Comparison of ENCODE assay signal across 34 cellular contexts in the genomic region with DNA sequence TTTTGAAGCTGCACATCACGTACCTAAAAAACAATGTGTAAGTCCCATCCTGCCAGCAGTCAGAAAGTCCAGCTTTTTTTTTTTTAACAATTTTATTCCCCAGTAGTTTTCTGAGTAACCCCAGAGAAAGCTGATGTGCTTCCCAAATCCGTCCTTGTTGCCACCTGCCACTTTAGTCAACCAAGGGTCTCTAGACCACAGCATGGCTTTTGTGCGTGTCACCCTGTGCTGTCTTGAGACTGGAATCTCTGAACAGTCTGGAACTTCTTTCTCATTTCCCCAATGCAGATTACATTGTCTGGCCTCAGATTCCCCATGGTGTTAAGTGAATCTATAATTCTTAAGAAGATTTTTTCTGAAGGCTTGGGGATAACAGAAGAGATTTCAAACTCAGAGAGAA.
"Had no signal": no experiment of that assay in that cellular context is flagged by ENCODE, and none has a peak within 500 bp of the region (broad histone marks: within the 10 kb centered on the region; RNA-seq: fewer than 3 reads in every experiment).

No MANE protein-coding gene starts in this region.

- H3K27ac Mint-ChIP-seq: activated B cell treated with CpG ODN at 0.5 μM for 24 hours; activated CD4-positive, alpha-beta memory T cell treated with anti-CD3 and anti-CD28 coated beads, Interleukin-2, amount 10 ng/mL, durations not matched to agents 7 days and 5 days; activated CD8-positive, alpha-beta memory T cell treated with anti-CD3 and anti-CD28 coated beads, Interleukin-2, amount 10 ng/mL, durations not matched to agents 7 days and 5 days; activated naive CD4-positive, alpha-beta T cell treated with anti-CD3 and anti-CD28 coated beads, Interleukin-2, amount 10 ng/mL, durations not matched to agents 7 days and 5 days; activated naive CD8-positive, alpha-beta T cell; T-helper 1 cell treated with Interleukin-12 subunit alpha and Interleukin-12 subunit beta and Interleukin-4 antibody, amounts not matched to agents 30 μg/mL and 1 μg/mL, for 36 hours; T-helper 2 cell treated with Interferon-gamma antibody and Interleukin-4, amounts not matched to agents 5 μg/mL and 100 μg/mL, for 36 hours had no signal

- FAIRE-seq: TTC549 had no signal

- H3K9ac ChIP-seq: KMS-11, SK-N-SH had no signal

- H3K4me3 Mint-ChIP-seq: activated B cell treated with CpG ODN at 0.5 μM for 24 hours; activated CD4-positive, alpha-beta memory T cell treated with anti-CD3 and anti-CD28 coated beads, Interleukin-2, amount 10 ng/mL, durations not matched to agents 7 days and 5 days; activated CD8-positive, alpha-beta memory T cell treated with anti-CD3 and anti-CD28 coated beads, Interleukin-2, amount 10 ng/mL, durations not matched to agents 7 days and 5 days; activated naive CD4-positive, alpha-beta T cell treated with anti-CD3 and anti-CD28 coated beads, Interleukin-2, amount 10 ng/mL, durations not matched to agents 7 days and 5 days; activated naive CD8-positive, alpha-beta T cell; central memory CD8-positive, alpha-beta T cell; T-helper 1 cell treated with Interleukin-12 subunit alpha and Interleukin-12 subunit beta and Interleukin-4 antibody, amounts not matched to agents 30 μg/mL and 1 μg/mL, for 36 hours; T-helper 2 cell treated with Interferon-gamma antibody and Interleukin-4, amounts not matched to agents 5 μg/mL and 100 μg/mL, for 36 hours had no signal

- H3K4me1 ChIP-seq: Peyer's patch, SJSA1 had no signal

- H3K27me3 ChIP-seq: cardiac muscle cell, Peyer's patch, SJSA1 had no signal

- DNase-seq: activated B cell treated with CpG ODN at 0.5 μM for 24 hours; activated CD4-positive, alpha-beta memory T cell treated with anti-CD3 and anti-CD28 coated beads, Interleukin-2, amount 10 ng/mL, durations not matched to agents 7 days and 5 days; activated CD4-positive, alpha-beta T cell treated with anti-CD3 and anti-CD28 coated beads for 48 hours; activated CD4-positive, CD25-positive, alpha-beta regulatory T cell treated with anti-CD3 and anti-CD28 coated beads, Interleukin-2, amount 50 U/mL, for 72 hours; activated CD8-positive, alpha-beta memory T cell treated with anti-CD3 and anti-CD28 coated beads for 24 hours; activated CD8-positive, alpha-beta memory T cell treated with anti-CD3 and anti-CD28 coated beads, Interleukin-2, amount 10 ng/mL, durations not matched to agents 7 days and 5 days; activated CD8-positive, alpha-beta memory T cell treated with anti-CD3 and anti-CD28 coated beads, Interleukin-2, amount 50 U/mL, for 48 hours; activated effector memory CD4-positive, alpha-beta T cell treated with Interleukin-2 at 50 U/mL for 16 hours; activated naive CD4-positive, alpha-beta T cell treated with anti-CD3 and anti-CD28 coated beads, Interleukin-2, amount 10 ng/mL, durations not matched to agents 7 days and 5 days; activated T-cell treated with anti-CD3 and anti-CD28 coated beads, Interleukin-2, amount 50 U/mL, for 48 hours; NCI-H1092 treated with DMSO at 0.1 percent for 48 hours; NCI-H1417; NCI-H146; NCI-H187; NCI-H2029 treated with DMSO at 0.1 percent for 48 hours; NCI-H2171 treated with DMSO at 0.1 percent for 48 hours; NCI-H2227 treated with DMSO at 0.1 percent for 48 hours; NCI-H446; NCI-H510A treated with DMSO at 0.1 percent for 48 hours; NCI-H526 treated with DMSO at 0.1 percent for 48 hours; NK-92 treated with Interleukin-12 subunit alpha and Interleukin-12 subunit beta, amount 100 ng/mL, for 24 hours; PC-3; Peyer's patch; RPMI8226; SHP77 treated with DMSO at 0.1 percent for 48 hours; SK-N-SH had no signal

- H3K4me3 ChIP-seq: cardiac muscle cell, Peyer's patch, SJSA1 had no signal

- H3K4me1 Mint-ChIP-seq: activated B cell treated with CpG ODN at 0.5 μM for 24 hours; activated CD4-positive, alpha-beta memory T cell treated with anti-CD3 and anti-CD28 coated beads, Interleukin-2, amount 10 ng/mL, durations not matched to agents 7 days and 5 days; activated CD8-positive, alpha-beta memory T cell treated with anti-CD3 and anti-CD28 coated beads, Interleukin-2, amount 10 ng/mL, durations not matched to agents 7 days and 5 days; activated naive CD4-positive, alpha-beta T cell treated with anti-CD3 and anti-CD28 coated beads, Interleukin-2, amount 10 ng/mL, durations not matched to agents 7 days and 5 days; central memory CD8-positive, alpha-beta T cell had no signal

- H3K4me2 ChIP-seq: KMS-11, SK-N-SH had no signal

- H3K36me3 Mint-ChIP-seq: activated CD8-positive, alpha-beta memory T cell treated with anti-CD3 and anti-CD28 coated beads, Interleukin-2, amount 10 ng/mL, durations not matched to agents 7 days and 5 days; activated naive CD4-positive, alpha-beta T cell treated with anti-CD3 and anti-CD28 coated beads, Interleukin-2, amount 10 ng/mL, durations not matched to agents 7 days and 5 days had no signal

- H3K9me3 ChIP-seq: Peyer's patch, SJSA1, SK-N-SH had no signal

- H3K9me3 Mint-ChIP-seq: activated B cell treated with CpG ODN at 0.5 μM for 24 hours; activated CD4-positive, alpha-beta memory T cell treated with anti-CD3 and anti-CD28 coated beads, Interleukin-2, amount 10 ng/mL, durations not matched to agents 7 days and 5 days; activated naive CD4-positive, alpha-beta T cell treated with anti-CD3 and anti-CD28 coated beads, Interleukin-2, amount 10 ng/mL, durations not matched to agents 7 days and 5 days; central memory CD8-positive, alpha-beta T cell; T-helper 2 cell treated with Interferon-gamma antibody and Interleukin-4, amounts not matched to agents 5 μg/mL and 100 μg/mL, for 36 hours had no signal

- H3K27ac ChIP-seq: cardiac muscle cell, KMS-11, Peyer's patch, SJSA1 had no signal

- H3K27me3 Mint-ChIP-seq: activated CD4-positive, alpha-beta memory T cell treated with anti-CD3 and anti-CD28 coated beads, Interleukin-2, amount 10 ng/mL, durations not matched to agents 7 days and 5 days; activated CD8-positive, alpha-beta memory T cell treated with anti-CD3 and anti-CD28 coated beads, Interleukin-2, amount 10 ng/mL, durations not matched to agents 7 days and 5 days; activated naive CD4-positive, alpha-beta T cell treated with anti-CD3 and anti-CD28 coated beads, Interleukin-2, amount 10 ng/mL, durations not matched to agents 7 days and 5 days; activated naive CD8-positive, alpha-beta T cell; central memory CD8-positive, alpha-beta T cell had no signal

- H3K36me3 ChIP-seq: cardiac muscle cell, Peyer's patch, SJSA1 had no signal

- ATAC-seq: activated CD8-positive, alpha-beta memory T cell treated with anti-CD3 and anti-CD28 coated beads, Interleukin-2, amount 10 ng/mL, durations not matched to agents 7 days and 5 days; PC-3 had no signal
